25 cellular contexts compared by ENCODE assay signal in the genomic region with DNA sequence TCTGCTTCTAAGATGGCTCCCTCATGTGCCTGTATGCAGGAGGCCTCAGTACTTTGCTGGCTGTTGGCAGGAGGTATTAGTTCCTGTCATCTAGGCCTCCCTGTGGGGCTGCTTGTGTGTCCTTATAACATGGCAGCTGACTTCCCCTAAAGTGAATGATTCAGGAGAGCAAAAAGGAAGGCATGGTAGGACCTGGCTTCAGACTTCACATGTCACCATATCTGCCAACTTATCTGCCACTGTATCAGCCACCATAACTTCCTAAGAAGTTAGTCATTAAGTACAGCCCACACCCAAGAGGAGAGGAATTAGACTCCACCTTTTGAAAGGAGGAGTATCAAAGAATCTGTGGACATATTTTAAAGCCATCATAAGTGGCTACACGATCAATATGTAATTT.
"Had no signal": no experiment of that assay in that cellular context is flagged by ENCODE, and none has a peak within 500 bp of the region (broad histone marks: within the 10 kb centered on the region; RNA-seq: fewer than 3 reads in every experiment).

No MANE protein-coding gene starts in this region.

- H2AFZ ChIP-seq: neural progenitor cell had no signal

- H3K27me3 Mint-ChIP-seq: naive B cell had no signal

- H3K4me3 ChIP-seq: left ventricle myocardium inferior, lung, neural progenitor cell, ovary, right atrium auricular region, right lobe of liver, smooth muscle cell, stomach, testis, thyroid gland, transverse colon, upper lobe of right lung had no signal

- H3K27ac ChIP-seq: left ventricle myocardium inferior, neural progenitor cell, neutrophil, ovary, right atrium auricular region, right lobe of liver, stomach, testis, thyroid gland, transverse colon, upper lobe of right lung had no signal

- H3K27ac Mint-ChIP-seq: mesothelial cell of epicardium; naive B cell; natural killer cell; nephron progenitor cell; neural progenitor cell; progenitor cell of endocrine pancreas; stimulated activated naive B cell treated with anti-CD40 and anti-IgM and Interleukin-4, amounts not matched to agents 10 μg/mL and 1 μg/mL and 100 μg/mL, for 72 hours had no signal

- DNase-seq: islet precursor cell; left ventricle myocardium inferior; mesendoderm; naive B cell; natural killer cell; nephron progenitor cell; occipital lobe; ovary; right lobe of liver; stimulated activated CD4-positive, alpha-beta T cell treated with anti-CD3 and anti-CD28 coated beads, Interleukin-2, amount 100 ng/mL, for 24 hours; stimulated activated CD4-positive, alpha-beta T cell treated with anti-CD3 and anti-CD28 coated beads, Interleukin-4, amount 100 ng/mL, for 1 hour; stimulated activated naive B cell treated with anti-CD40 and anti-IgM and Interleukin-4, amounts not matched to agents 10 μg/mL and 1 μg/mL and 100 μg/mL, for 72 hours; stimulated activated naive CD8-positive, alpha-beta T cell treated with anti-CD3 and anti-CD28 coated beads, Interleukin-15, Interleukin-2, amounts not matched to agents 100 U/mL and 50 U/mL, for 24 hours; stomach; testis; thyroid gland; transverse colon; upper lobe of right lung had no signal

- H3K4me1 Mint-ChIP-seq: naive B cell, natural killer cell, nephron progenitor cell had no signal

- H3K9ac ChIP-seq: neural progenitor cell had no signal

- H3K4me1 ChIP-seq: neural progenitor cell, right lobe of liver, testis, transverse colon had no signal

- H3K4me3 Mint-ChIP-seq: mesothelial cell of epicardium; naive B cell; natural killer cell; nephron progenitor cell; neural progenitor cell; stimulated activated naive B cell treated with anti-CD40 and anti-IgM and Interleukin-4, amounts not matched to agents 10 μg/mL and 1 μg/mL and 100 μg/mL, for 72 hours had no signal

- H3K36me3 ChIP-seq: neural progenitor cell, neutrophil, ovary, right atrium auricular region, right lobe of liver, stomach, thyroid gland, transverse colon, upper lobe of right lung had no signal

- H3K4me2 ChIP-seq: neural progenitor cell, smooth muscle cell had no signal

- H3K36me3 Mint-ChIP-seq: natural killer cell, neural progenitor cell had no signal

- ATAC-seq: natural killer cell; right lobe of liver; stimulated activated naive B cell treated with anti-CD40 and anti-IgM and Interleukin-4, amounts not matched to agents 10 μg/mL and 1 μg/mL and 100 μg/mL, for 72 hours; stimulated activated naive CD8-positive, alpha-beta T cell treated with anti-CD3 and anti-CD28 coated beads, Interleukin-15, Interleukin-2, amounts not matched to agents 100 U/mL and 50 U/mL, for 24 hours; upper lobe of right lung had no signal

- H3K27me3 ChIP-seq: neural progenitor cell, neutrophil, ovary, right atrium auricular region, right lobe of liver, stomach, testis, thyroid gland, transverse colon, upper lobe of right lung had no signal

- H3K9me3 ChIP-seq: neutrophil, ovary, right lobe of liver, testis, thyroid gland, transverse colon, upper lobe of right lung had no signal
